In the genomic region with DNA sequence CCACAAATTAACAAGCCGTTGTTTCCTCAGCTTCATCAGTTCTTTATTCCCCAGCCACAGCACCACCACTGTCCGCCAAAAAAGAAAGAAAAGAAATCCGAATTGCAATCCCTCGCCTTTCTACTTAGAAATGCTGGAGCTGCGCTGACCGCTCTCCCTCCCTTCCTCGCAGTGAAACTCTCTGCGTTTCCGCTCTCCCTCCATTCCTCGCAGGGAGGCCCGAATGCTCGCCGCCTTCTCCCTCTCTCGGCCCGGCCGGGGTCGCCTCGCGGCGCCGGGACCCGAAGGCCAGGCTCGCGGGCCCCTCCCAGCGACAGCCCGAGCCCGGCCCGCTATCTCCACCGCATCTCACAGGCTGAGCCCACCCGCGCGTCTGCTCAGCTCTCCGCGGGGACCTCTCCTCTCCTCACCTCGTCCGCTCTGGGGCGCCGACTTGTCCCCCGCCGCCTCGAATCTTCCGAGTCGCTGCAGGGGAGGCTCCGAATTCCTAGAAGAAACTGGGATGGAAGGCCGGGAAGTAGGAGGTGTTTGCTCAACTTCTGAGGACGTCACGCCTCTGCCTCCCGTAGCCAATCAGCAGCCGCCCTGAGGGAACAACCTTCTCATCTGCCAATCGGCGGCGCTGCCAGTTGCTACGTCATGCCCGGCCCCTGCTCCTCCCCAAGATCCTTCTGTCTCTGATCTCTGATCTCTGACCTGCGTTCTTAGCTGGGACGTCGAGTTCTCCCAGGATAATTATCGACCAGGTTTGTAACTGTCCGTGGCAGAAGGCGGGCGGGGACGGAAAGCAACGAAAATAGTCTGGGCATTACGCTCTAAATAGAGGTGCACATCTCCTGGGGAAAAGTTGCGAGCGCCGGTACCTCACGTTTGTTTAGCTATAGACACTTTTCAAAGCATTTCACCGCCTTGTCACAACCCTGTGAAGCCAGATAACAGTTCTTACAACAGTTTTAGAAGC, we compare ENCODE assay signal across 8 cellular contexts. TPM values are rescaled to one million over a fixed set of nuclear protein-coding genes. Genes with fewer than 3 reads are reported as not detected.
DNase-seq lines count a peak whose midpoint lies in the region; ATAC-seq and TF ChIP-seq lines count a peak whose summit lies in the region.

A gene (minus strand): TSS at position 499 of the 961 bp plus-strand sequence. CDS start 10,523 bp downstream, outside the sequence.

- peak within 1 kb of the TSS; percentile 83 for H3K4me3 ChIP-seq in AG04450 (ENCODE audit: low read depth, low read length)

- H3K9me3 Mint-ChIP-seq in memory B cell: no peaks in the 10 kb centered on the region

- peaks cover 9% of the 10 kb centered on the region for H3K4me1 Mint-ChIP-seq in memory B cell

- in situ Hi-C loops in endometrial microvascular endothelial cells (cut with HindIII; ENCODE audit: inconsistent ontology term, low pct_unique_long_range_greater_than_20kb, low sequenced_read_pairs): no loop called here

- POLR2A ChIA-PET in AG04450 (lab: Yijun Ruan, JAX): interaction anchor here (0.7 kb wide), 1 partner anchor 861 kb away, joined by 4 read pairs; no protein-coding TSS in a partner anchor

- peaks cover 4% of the 10 kb centered on the region for H3K27me3 Mint-ChIP-seq in memory B cell

- ATAC-seq in HG03378 (IDR thresholded peaks at IDR 0.05; ENCODE audit: unreplicated experiment): peak; percentile 100
- ATAC-seq in memory B cell (ENCODE audit: low read depth): peak; percentile 95

- CTCF ChIA-PET in AG04450 (lab: Charles Lee): interaction anchor here (0.5 to 2.8 kb wide), 6 partner anchors 51 to 389 kb away, joined by 3 to 16 read pairs (median 4); no protein-coding TSS in a partner anchor

- DNase-seq in AG04450 (ENCODE audit: low read depth, low spot score) (peak; percentile 76), GM19238 (ENCODE audit: insufficient read length, low spot score) (peak; percentile 60), NCI-H526 (lab: John Stamatoyannopoulos, UW) (peak; percentile 97 to 98), memory B cell (ENCODE audit: low spot score in 2 of 2) (peak; percentile 66 to 72)
- DNase-seq in activated CD8-positive, alpha-beta memory T cell treated with anti-CD3 and anti-CD28 coated beads, Interleukin-2, amount 50 U/mL, for 48 hours: peak; percentile 82
- peak; percentile 35 to 65 (median 54) for DNase-seq in stimulated activated CD4-positive, alpha-beta T cell treated with anti-CD3 and anti-CD28 coated beads, TNF-alpha, amount 100 ng/mL, for 4 hours (ENCODE audit: low read depth in 3 of 3)

- H3K27ac Mint-ChIP-seq in memory B cell: peak within 1 kb of the TSS; percentile 89

- H3K4me3 Mint-ChIP-seq in memory B cell: peak within 1 kb of the TSS; percentile 98

- peak within 1 kb of the TSS; percentile 94 for H3K27ac ChIP-seq in AG04450 (ENCODE audit: low read depth, low read length)

- H3K9me3 ChIP-seq in AG04450 (ENCODE audit: control insufficient read depth, insufficient read depth, low read length): no peaks in the 10 kb centered on the region

- H3K36me3 Mint-ChIP-seq in memory B cell: no peaks in the 10 kb centered on the region

- no peak for TF ChIP-seq CTCF in AG04450 (IDR thresholded peaks at IDR 0.05; ENCODE audit: low read depth, low read length)

- H3K27me3 ChIP-seq in AG04450 (ENCODE audit: control insufficient read depth, insufficient read depth, low read length): peaks cover 3% of the 10 kb centered on the region

RNA-seq across cellular contexts. Expression of the gene that starts here (rescaled TPM):
- polyA plus RNA-seq in AG04450 (2011; rRNA removed): 14.5 and 16.1 TPM in 2 replicates
- polyA minus RNA-seq in AG04450 (2011; rRNA and poly(A)+ RNA removed): 18.0 and 24.4 TPM in 2 replicates
- 20.9 TPM for total RNA-seq in endometrial microvascular endothelial cells (ENCODE audit: inconsistent ontology term)

Comparison
In these comparisons a context has a peak if more than half of its experiments do, and no peak if none do; other contexts are left out.
1. Peak in every context shown above with its lines: DNase-seq, ATAC-seq, H3K4me3 ChIP-seq and H3K27ac ChIP-seq.